ENCODE assay signal across 7 cellular contexts in genomic region chr3:167919590-167919989, GRCh38.
"Had no signal": no experiment of that assay in that cellular context is flagged by ENCODE, and none has a peak within 500 bp of the region (broad histone marks: within the 10 kb centered on the region; RNA-seq: fewer than 3 reads in every experiment).

No MANE protein-coding gene starts in this region.

- H3K9ac ChIP-seq: KMS-11 had no signal

- H3K27ac ChIP-seq: KMS-11 had no signal

- DNase-seq: GOT3, H7, HCEC 1CT, Kasumi-1, KBM-7 had no signal

- H3K4me2 ChIP-seq: KMS-11 had no signal

- FAIRE-seq: HTR-8/SVneo had no signal
